ENCODE assay signal across 1 cellular context in the genomic region with DNA sequence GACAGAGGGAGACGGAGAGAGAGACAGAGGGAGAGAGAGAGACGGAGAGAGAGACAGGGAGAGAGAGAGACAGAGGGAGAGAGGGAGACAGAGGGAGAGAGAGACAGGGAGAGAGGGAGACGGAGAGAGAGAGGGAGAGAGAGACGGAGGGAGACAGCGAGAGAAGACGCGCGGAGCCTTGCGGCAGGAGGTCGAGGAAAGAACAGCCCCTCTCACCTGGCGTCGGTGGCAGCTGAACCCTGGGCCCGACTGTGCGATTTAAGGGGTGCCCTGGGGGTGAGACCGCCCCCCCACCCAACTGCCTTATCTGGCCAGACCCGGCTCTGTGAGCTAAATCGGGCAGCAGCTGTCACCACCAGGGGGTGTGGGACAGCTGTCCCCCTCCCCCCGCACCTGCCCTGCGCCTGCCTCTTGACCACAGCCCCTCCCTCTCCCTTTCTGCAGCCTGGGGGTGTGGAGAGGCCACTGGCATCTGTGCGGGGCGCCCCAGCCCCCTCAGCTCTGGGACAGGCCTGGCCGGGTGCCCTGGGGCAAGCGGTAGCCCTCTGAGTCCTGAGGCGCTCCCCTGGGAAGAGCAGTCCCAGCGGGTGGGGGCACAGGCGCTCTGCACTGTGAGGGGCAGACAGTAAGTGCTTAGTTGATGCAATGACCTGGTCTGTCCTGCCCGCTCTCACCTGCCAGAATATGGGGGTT.
A peak's percentile ranks its signal among the peaks of the same experiment; 100 is the strongest.
TF ChIP-seq lines count a peak whose summit lies in the region.

No MANE protein-coding gene starts in this region.

TF ChIP-seq in GM12878, 131 proteins besides CTCF, POLR2A, EP300 and RAD21:
- TF ChIP-seq TCF7 (IDR thresholded peaks at IDR 0.05; ENCODE audit: borderline replicate concordance) (no peak), SRF (IDR thresholded peaks at IDR 0.05; ENCODE audit: low read depth in 2 of 2, low read length in 2 of 2) (peak in 1 of 2 experiments; percentile 60; a peak in 1 of 4 replicates), TCF12 (IDR thresholded peaks at IDR 0.05; ENCODE audit: low read depth, low read length) (peak; percentile 70; the same call in 1 of the 2 replicates), MEF2B (IDR thresholded peaks at IDR 0.05; ENCODE audit: partially characterized antibody, poor library complexity, severe bottlenecking) (peak; percentile 74), ZBED1 (IDR thresholded peaks at IDR 0.05; ENCODE audit: borderline replicate concordance) (no peak), BHLHE40 (IDR thresholded peaks at IDR 0.05; ENCODE audit: borderline replicate concordance in 1 of 2, low read depth in 2 of 2, low read length in 1 of 2) (0 out of 4 replicates have a peak, but pooled peaks of 1 of the 2 experiments have one; percentile 21), ZNF384 (IDR thresholded peaks at IDR 0.05; ENCODE audit: borderline replicate concordance, low read depth, low read length) (no peak)
- TF ChIP-seq, protein P1, sequence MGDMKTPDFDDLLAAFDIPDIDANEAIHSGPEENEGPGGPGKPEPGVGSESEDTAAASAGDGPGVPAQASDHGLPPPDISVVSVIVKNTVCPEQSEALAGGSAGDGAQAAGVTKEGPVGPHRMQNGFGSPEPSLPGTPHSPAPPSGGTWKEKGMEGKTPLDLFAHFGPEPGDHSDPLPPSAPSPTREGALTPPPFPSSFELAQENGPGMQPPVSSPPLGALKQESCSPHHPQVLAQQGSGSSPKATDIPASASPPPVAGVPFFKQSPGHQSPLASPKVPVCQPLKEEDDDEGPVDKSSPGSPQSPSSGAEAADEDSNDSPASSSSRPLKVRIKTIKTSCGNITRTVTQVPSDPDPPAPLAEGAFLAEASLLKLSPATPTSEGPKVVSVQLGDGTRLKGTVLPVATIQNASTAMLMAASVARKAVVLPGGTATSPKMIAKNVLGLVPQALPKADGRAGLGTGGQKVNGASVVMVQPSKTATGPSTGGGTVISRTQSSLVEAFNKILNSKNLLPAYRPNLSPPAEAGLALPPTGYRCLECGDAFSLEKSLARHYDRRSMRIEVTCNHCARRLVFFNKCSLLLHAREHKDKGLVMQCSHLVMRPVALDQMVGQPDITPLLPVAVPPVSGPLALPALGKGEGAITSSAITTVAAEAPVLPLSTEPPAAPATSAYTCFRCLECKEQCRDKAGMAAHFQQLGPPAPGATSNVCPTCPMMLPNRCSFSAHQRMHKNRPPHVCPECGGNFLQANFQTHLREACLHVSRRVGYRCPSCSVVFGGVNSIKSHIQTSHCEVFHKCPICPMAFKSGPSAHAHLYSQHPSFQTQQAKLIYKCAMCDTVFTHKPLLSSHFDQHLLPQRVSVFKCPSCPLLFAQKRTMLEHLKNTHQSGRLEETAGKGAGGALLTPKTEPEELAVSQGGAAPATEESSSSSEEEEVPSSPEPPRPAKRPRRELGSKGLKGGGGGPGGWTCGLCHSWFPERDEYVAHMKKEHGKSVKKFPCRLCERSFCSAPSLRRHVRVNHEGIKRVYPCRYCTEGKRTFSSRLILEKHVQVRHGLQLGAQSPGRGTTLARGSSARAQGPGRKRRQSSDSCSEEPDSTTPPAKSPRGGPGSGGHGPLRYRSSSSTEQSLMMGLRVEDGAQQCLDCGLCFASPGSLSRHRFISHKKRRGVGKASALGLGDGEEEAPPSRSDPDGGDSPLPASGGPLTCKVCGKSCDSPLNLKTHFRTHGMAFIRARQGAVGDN (IDR thresholded peaks at IDR 0.05): no peak
- TF ChIP-seq, protein P2, sequence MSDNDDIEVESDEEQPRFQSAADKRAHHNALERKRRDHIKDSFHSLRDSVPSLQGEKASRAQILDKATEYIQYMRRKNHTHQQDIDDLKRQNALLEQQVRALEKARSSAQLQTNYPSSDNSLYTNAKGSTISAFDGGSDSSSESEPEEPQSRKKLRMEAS (IDR thresholded peaks at IDR 0.05; ENCODE audit: low read depth, low read length): no peak
- TF ChIP-seq, protein P3, sequence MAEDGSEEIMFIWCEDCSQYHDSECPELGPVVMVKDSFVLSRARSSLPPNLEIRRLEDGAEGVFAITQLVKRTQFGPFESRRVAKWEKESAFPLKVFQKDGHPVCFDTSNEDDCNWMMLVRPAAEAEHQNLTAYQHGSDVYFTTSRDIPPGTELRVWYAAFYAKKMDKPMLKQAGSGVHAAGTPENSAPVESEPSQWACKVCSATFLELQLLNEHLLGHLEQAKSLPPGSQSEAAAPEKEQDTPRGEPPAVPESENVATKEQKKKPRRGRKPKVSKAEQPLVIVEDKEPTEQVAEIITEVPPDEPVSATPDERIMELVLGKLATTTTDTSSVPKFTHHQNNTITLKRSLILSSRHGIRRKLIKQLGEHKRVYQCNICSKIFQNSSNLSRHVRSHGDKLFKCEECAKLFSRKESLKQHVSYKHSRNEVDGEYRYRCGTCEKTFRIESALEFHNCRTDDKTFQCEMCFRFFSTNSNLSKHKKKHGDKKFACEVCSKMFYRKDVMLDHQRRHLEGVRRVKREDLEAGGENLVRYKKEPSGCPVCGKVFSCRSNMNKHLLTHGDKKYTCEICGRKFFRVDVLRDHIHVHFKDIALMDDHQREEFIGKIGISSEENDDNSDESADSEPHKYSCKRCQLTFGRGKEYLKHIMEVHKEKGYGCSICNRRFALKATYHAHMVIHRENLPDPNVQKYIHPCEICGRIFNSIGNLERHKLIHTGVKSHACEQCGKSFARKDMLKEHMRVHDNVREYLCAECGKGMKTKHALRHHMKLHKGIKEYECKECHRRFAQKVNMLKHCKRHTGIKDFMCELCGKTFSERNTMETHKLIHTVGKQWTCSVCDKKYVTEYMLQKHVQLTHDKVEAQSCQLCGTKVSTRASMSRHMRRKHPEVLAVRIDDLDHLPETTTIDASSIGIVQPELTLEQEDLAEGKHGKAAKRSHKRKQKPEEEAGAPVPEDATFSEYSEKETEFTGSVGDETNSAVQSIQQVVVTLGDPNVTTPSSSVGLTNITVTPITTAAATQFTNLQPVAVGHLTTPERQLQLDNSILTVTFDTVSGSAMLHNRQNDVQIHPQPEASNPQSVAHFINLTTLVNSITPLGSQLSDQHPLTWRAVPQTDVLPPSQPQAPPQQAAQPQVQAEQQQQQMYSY (CRISPR knock-in tag; IDR thresholded peaks at IDR 0.05): no peak
- TF ChIP-seq, protein P4, sequence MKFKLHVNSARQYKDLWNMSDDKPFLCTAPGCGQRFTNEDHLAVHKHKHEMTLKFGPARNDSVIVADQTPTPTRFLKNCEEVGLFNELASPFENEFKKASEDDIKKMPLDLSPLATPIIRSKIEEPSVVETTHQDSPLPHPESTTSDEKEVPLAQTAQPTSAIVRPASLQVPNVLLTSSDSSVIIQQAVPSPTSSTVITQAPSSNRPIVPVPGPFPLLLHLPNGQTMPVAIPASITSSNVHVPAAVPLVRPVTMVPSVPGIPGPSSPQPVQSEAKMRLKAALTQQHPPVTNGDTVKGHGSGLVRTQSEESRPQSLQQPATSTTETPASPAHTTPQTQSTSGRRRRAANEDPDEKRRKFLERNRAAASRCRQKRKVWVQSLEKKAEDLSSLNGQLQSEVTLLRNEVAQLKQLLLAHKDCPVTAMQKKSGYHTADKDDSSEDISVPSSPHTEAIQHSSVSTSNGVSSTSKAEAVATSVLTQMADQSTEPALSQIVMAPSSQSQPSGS (IDR thresholded peaks at IDR 0.05; ENCODE audit: low read length): no peak
